In the genomic region with DNA sequence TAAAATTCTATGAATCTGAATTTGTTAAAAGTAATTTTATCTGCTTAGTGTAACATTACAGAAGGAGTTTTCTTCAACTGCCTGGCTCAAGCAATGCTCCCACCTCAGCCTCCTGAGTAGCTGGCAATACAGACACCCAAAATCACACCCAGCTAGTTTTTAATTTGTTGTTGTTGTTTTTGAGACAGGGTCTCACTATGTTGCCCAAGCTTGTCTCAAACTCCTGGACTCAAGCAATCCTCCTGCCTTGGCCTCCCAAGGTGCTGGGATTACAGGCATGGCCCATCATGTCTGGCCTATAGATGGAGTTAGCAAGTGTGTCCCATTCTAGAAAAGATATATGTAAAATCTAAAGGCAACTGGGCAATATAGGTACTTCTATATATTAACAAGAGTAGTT, we compare ENCODE assay signal across 8 cellular contexts.
"Had no signal": no experiment of that assay in that cellular context is flagged by ENCODE, and none has a peak within 500 bp of the region (broad histone marks: within the 10 kb centered on the region; RNA-seq: fewer than 3 reads in every experiment).

No MANE protein-coding gene starts in this region.

- DNase-seq: IMR-90, KBM-7, KG1 had no signal

- H3K4me3 ChIP-seq: K562 had no signal

- H3K4me1 Mint-ChIP-seq: IgD-negative memory B cell had no signal

- H3K4me2 ChIP-seq: KMS-11 had no signal

- ATAC-seq: HepG2, K562 had no signal

- H3K27me3 Mint-ChIP-seq: IgD-negative memory B cell had no signal

- H3K27ac ChIP-seq: HL-60, KMS-11 had no signal

- H3K27ac Mint-ChIP-seq: IgD-negative memory B cell had no signal

- H3K36me3 Mint-ChIP-seq: IgD-negative memory B cell had no signal

- H3K4me3 Mint-ChIP-seq: IgD-negative memory B cell had no signal
